Comparison of ENCODE assay signal across 1 cellular context in the genomic region with DNA sequence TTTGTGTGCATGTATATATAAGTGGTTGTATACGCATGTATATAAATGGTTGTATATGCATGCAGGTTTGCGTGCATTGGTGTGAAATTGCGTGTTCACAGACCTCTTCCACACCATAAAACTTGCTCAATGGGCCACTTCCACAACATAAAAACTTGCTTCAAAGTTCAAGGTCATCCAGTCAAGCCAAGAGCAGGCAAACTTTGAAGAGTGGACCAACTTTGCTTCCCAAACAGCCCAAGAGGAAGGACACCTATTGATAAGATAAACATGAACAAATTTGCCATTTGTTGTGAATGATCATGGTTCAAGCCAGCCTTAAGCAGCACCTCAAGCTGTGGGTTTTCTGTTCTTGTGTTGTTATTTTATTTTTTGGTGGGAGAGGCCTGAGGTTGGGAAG.
TF ChIP-seq lines count a peak whose summit lies in the region.

No MANE protein-coding gene starts in this region.

TF ChIP-seq in HepG2, 621 proteins besides CTCF, POLR2A, EP300 and RAD21 (continued from another document and continues in another):
- TF ChIP-seq, protein P1, sequence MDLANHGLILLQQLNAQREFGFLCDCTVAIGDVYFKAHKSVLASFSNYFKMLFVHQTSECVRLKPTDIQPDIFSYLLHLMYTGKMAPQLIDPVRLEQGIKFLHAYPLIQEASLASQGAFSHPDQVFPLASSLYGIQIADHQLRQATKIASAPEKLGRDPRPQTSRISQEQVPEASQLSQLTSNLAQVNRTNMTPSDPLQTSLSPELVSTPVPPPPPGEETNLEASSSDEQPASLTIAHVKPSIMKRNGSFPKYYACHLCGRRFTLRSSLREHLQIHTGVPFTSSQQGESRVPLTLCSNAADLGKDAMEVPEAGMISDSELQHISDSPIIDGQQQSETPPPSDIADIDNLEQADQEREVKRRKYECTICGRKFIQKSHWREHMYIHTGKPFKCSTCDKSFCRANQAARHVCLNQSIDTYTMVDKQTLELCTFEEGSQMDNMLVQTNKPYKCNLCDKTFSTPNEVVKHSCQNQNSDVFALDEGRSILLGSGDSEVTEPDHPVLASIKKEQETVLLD (CRISPR knock-in tag; IDR thresholded peaks at IDR 0.05; ENCODE audit: low read depth), result no peak
- TF ChIP-seq RCOR2 (CRISPR knock-in tag; IDR thresholded peaks at IDR 0.05) (peak; percentile 51; the same call in 1 of the 2 replicates), ZNF75D (CRISPR knock-in tag; IDR thresholded peaks at IDR 0.05; ENCODE audit: borderline replicate concordance) (no peak), MED1 (CRISPR knock-in tag; IDR thresholded peaks at IDR 0.05) (0 out of 2 replicates have a peak, but pooled peaks have one; percentile 20), AHR (CRISPR knock-in tag; IDR thresholded peaks at IDR 0.05) (no peak), MIXL1 (CRISPR knock-in tag; IDR thresholded peaks at IDR 0.05) (peak; percentile 54; the same call in 1 of the 2 replicates), PCBP2 (optimal IDR thresholded peaks at IDR 0.05; ENCODE audit: low read depth, low read length, poor library complexity, severe bottlenecking) (no peak), ZNF20 (CRISPR knock-in tag; IDR thresholded peaks at IDR 0.05) (no peak), NCOA2 (CRISPR knock-in tag; IDR thresholded peaks at IDR 0.05) (peak; percentile 56), ZNF382 (CRISPR knock-in tag; IDR thresholded peaks at IDR 0.05; ENCODE audit: borderline replicate concordance) (no peak), FOSL2 (CRISPR knock-in tag; IDR thresholded peaks at IDR 0.05) (0 out of 2 replicates have a peak, but pooled peaks have one; percentile 9), IKZF1 (IDR thresholded peaks at IDR 0.05) (no peak), ZNF766 (CRISPR knock-in tag; IDR thresholded peaks at IDR 0.05; ENCODE audit: borderline replicate concordance) (no peak), NR2F1 (CRISPR knock-in tag; IDR thresholded peaks at IDR 0.05) (no peak), TBP (CRISPR knock-in tag; IDR thresholded peaks at IDR 0.05) (no peak), ESRRA (CRISPR knock-in tag; IDR thresholded peaks at IDR 0.05; ENCODE audit: low read depth) (no peak), KLF9 (CRISPR knock-in tag; IDR thresholded peaks at IDR 0.05; ENCODE audit: low read depth) (no peak), ZNF367 (CRISPR knock-in tag; IDR thresholded peaks at IDR 0.05; ENCODE audit: borderline replicate concordance) (no peak), ZNF484 (CRISPR knock-in tag; IDR thresholded peaks at IDR 0.05; ENCODE audit: borderline replicate concordance, low read depth) (no peak), HOXA9 (CRISPR knock-in tag; IDR thresholded peaks at IDR 0.05; ENCODE audit: borderline replicate concordance) (no peak), KDM6A (CRISPR knock-in tag; IDR thresholded peaks at IDR 0.05; ENCODE audit: low read depth) (no peak; the same call in 1 of the 2 replicates), REPIN1 (CRISPR knock-in tag; IDR thresholded peaks at IDR 0.05; ENCODE audit: borderline replicate concordance, low read depth) (no peak), ZNF296 (CRISPR knock-in tag; conservative IDR thresholded peaks at IDR 0.05) (no peak), ZSCAN9 (CRISPR knock-in tag; IDR thresholded peaks at IDR 0.05; ENCODE audit: borderline replicate concordance) (no peak), KAT8 (CRISPR knock-in tag; IDR thresholded peaks at IDR 0.05) (no peak), RXRB (CRISPR knock-in tag; IDR thresholded peaks at IDR 0.05; ENCODE audit: borderline replicate concordance) (0 out of 2 replicates have a peak, but pooled peaks have one; percentile 16), KLF6 (CRISPR knock-in tag; IDR thresholded peaks at IDR 0.05) (no peak), RXRA (CRISPR knock-in tag; IDR thresholded peaks at IDR 0.05) (no peak), MYNN (CRISPR knock-in tag; IDR thresholded peaks at IDR 0.05; ENCODE audit: low read depth) (no peak), CCDC6 (CRISPR knock-in tag; IDR thresholded peaks at IDR 0.05) (no peak), RBAK (CRISPR knock-in tag; IDR thresholded peaks at IDR 0.05) (no peak), MZF1 (CRISPR knock-in tag; IDR thresholded peaks at IDR 0.05; ENCODE audit: borderline replicate concordance) (no peak), GTF3A (CRISPR knock-in tag; conservative IDR thresholded peaks at IDR 0.05) (no peak), NR2C2 (CRISPR knock-in tag; IDR thresholded peaks at IDR 0.05; ENCODE audit: borderline replicate concordance) (no peak), ARHGAP35 (CRISPR knock-in tag; IDR thresholded peaks at IDR 0.05; ENCODE audit: borderline replicate concordance) (no peak), YEATS2 (CRISPR knock-in tag; IDR thresholded peaks at IDR 0.05; ENCODE audit: borderline replicate concordance) (no peak), CREB1 (IDR thresholded peaks at IDR 0.05) (no peak), CREB1 (CRISPR knock-in tag; IDR thresholded peaks at IDR 0.05) (no peak), POLR2AphosphoS5 (IDR thresholded peaks at IDR 0.05; ENCODE audit: low read depth, low read length) (no peak), RELA (CRISPR knock-in tag; IDR thresholded peaks at IDR 0.05) (no peak), ZNF556 (CRISPR knock-in tag; IDR thresholded peaks at IDR 0.05; ENCODE audit: borderline replicate concordance) (no peak), ZNF792 (CRISPR knock-in tag; IDR thresholded peaks at IDR 0.05) (no peak), ZNF768 (CRISPR knock-in tag; IDR thresholded peaks at IDR 0.05) (no peak), MIER3 (CRISPR knock-in tag; IDR thresholded peaks at IDR 0.05; ENCODE audit: borderline replicate concordance) (0 out of 2 replicates have a peak, but pooled peaks have one; percentile 31), HNF4A (CRISPR knock-in tag; IDR thresholded peaks at IDR 0.05) (peak; percentile 83), KLF16 (CRISPR knock-in tag; IDR thresholded peaks at IDR 0.05) (peak in 1 of 2 experiments; percentile 30; a peak in 1 of 4 replicates), PRPF4 (IDR thresholded peaks at IDR 0.05; ENCODE audit: low read depth, low read length, poor library complexity, severe bottlenecking) (no peak), SOX5 (CRISPR knock-in tag; IDR thresholded peaks at IDR 0.05; ENCODE audit: borderline replicate concordance) (peak; percentile 28; the same call in 1 of the 2 replicates)
- TF ChIP-seq, protein P2, sequence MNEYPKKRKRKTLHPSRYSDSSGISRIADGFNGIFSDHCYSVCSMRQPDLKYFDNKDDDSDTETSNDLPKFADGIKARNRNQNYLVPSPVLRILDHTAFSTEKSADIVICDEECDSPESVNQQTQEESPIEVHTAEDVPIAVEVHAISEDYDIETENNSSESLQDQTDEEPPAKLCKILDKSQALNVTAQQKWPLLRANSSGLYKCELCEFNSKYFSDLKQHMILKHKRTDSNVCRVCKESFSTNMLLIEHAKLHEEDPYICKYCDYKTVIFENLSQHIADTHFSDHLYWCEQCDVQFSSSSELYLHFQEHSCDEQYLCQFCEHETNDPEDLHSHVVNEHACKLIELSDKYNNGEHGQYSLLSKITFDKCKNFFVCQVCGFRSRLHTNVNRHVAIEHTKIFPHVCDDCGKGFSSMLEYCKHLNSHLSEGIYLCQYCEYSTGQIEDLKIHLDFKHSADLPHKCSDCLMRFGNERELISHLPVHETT (CRISPR knock-in tag; conservative IDR thresholded peaks at IDR 0.05), result no peak
- TF ChIP-seq, protein P3, sequence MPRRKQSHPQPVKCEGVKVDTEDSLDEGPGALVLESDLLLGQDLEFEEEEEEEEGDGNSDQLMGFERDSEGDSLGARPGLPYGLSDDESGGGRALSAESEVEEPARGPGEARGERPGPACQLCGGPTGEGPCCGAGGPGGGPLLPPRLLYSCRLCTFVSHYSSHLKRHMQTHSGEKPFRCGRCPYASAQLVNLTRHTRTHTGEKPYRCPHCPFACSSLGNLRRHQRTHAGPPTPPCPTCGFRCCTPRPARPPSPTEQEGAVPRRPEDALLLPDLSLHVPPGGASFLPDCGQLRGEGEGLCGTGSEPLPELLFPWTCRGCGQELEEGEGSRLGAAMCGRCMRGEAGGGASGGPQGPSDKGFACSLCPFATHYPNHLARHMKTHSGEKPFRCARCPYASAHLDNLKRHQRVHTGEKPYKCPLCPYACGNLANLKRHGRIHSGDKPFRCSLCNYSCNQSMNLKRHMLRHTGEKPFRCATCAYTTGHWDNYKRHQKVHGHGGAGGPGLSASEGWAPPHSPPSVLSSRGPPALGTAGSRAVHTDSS (CRISPR knock-in tag; conservative IDR thresholded peaks at IDR 0.05), result no peak
- TF ChIP-seq, protein P4, sequence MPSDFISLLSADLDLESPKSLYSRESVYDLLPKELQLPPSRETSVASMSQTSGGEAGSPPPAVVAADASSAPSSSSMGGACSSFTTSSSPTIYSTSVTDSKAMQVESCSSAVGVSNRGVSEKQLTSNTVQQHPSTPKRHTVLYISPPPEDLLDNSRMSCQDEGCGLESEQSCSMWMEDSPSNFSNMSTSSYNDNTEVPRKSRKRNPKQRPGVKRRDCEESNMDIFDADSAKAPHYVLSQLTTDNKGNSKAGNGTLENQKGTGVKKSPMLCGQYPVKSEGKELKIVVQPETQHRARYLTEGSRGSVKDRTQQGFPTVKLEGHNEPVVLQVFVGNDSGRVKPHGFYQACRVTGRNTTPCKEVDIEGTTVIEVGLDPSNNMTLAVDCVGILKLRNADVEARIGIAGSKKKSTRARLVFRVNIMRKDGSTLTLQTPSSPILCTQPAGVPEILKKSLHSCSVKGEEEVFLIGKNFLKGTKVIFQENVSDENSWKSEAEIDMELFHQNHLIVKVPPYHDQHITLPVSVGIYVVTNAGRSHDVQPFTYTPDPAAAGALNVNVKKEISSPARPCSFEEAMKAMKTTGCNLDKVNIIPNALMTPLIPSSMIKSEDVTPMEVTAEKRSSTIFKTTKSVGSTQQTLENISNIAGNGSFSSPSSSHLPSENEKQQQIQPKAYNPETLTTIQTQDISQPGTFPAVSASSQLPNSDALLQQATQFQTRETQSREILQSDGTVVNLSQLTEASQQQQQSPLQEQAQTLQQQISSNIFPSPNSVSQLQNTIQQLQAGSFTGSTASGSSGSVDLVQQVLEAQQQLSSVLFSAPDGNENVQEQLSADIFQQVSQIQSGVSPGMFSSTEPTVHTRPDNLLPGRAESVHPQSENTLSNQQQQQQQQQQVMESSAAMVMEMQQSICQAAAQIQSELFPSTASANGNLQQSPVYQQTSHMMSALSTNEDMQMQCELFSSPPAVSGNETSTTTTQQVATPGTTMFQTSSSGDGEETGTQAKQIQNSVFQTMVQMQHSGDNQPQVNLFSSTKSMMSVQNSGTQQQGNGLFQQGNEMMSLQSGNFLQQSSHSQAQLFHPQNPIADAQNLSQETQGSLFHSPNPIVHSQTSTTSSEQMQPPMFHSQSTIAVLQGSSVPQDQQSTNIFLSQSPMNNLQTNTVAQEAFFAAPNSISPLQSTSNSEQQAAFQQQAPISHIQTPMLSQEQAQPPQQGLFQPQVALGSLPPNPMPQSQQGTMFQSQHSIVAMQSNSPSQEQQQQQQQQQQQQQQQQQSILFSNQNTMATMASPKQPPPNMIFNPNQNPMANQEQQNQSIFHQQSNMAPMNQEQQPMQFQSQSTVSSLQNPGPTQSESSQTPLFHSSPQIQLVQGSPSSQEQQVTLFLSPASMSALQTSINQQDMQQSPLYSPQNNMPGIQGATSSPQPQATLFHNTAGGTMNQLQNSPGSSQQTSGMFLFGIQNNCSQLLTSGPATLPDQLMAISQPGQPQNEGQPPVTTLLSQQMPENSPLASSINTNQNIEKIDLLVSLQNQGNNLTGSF (CRISPR knock-in tag; IDR thresholded peaks at IDR 0.05), result no peak
- TF ChIP-seq, protein P5, sequence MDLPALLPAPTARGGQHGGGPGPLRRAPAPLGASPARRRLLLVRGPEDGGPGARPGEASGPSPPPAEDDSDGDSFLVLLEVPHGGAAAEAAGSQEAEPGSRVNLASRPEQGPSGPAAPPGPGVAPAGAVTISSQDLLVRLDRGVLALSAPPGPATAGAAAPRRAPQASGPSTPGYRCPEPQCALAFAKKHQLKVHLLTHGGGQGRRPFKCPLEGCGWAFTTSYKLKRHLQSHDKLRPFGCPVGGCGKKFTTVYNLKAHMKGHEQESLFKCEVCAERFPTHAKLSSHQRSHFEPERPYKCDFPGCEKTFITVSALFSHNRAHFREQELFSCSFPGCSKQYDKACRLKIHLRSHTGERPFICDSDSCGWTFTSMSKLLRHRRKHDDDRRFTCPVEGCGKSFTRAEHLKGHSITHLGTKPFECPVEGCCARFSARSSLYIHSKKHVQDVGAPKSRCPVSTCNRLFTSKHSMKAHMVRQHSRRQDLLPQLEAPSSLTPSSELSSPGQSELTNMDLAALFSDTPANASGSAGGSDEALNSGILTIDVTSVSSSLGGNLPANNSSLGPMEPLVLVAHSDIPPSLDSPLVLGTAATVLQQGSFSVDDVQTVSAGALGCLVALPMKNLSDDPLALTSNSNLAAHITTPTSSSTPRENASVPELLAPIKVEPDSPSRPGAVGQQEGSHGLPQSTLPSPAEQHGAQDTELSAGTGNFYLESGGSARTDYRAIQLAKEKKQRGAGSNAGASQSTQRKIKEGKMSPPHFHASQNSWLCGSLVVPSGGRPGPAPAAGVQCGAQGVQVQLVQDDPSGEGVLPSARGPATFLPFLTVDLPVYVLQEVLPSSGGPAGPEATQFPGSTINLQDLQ (CRISPR knock-in tag; IDR thresholded peaks at IDR 0.05), result no peak
- TF ChIP-seq, protein P6, sequence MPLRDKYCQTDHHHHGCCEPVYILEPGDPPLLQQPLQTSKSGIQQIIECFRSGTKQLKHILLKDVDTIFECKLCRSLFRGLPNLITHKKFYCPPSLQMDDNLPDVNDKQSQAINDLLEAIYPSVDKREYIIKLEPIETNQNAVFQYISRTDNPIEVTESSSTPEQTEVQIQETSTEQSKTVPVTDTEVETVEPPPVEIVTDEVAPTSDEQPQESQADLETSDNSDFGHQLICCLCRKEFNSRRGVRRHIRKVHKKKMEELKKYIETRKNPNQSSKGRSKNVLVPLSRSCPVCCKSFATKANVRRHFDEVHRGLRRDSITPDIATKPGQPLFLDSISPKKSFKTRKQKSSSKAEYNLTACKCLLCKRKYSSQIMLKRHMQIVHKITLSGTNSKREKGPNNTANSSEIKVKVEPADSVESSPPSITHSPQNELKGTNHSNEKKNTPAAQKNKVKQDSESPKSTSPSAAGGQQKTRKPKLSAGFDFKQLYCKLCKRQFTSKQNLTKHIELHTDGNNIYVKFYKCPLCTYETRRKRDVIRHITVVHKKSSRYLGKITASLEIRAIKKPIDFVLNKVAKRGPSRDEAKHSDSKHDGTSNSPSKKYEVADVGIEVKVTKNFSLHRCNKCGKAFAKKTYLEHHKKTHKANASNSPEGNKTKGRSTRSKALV (CRISPR knock-in tag; IDR thresholded peaks at IDR 0.05), result no peak
- TF ChIP-seq, protein P7, sequence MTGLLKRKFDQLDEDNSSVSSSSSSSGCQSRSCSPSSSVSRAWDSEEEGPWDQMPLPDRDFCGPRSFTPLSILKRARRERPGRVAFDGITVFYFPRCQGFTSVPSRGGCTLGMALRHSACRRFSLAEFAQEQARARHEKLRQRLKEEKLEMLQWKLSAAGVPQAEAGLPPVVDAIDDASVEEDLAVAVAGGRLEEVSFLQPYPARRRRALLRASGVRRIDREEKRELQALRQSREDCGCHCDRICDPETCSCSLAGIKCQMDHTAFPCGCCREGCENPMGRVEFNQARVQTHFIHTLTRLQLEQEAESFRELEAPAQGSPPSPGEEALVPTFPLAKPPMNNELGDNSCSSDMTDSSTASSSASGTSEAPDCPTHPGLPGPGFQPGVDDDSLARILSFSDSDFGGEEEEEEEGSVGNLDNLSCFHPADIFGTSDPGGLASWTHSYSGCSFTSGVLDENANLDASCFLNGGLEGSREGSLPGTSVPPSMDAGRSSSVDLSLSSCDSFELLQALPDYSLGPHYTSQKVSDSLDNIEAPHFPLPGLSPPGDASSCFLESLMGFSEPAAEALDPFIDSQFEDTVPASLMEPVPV (CRISPR knock-in tag; IDR thresholded peaks at IDR 0.05), result no peak
